Comparison of ENCODE assay signal across 9 cellular contexts in genomic region chr20:41956316-41957050, GRCh38.
DNase-seq lines count a peak whose midpoint lies in the region; ATAC-seq and TF ChIP-seq lines count a peak whose summit lies in the region.
"Had no signal": no experiment of that assay in that cellular context is flagged by ENCODE, and none has a peak within 500 bp of the region (broad histone marks: within the 10 kb centered on the region; RNA-seq: fewer than 3 reads in every experiment).

No MANE protein-coding gene starts in this region.

- H3K9ac ChIP-seq in Loucy (ENCODE audit: low read depth, low read length, poor library complexity, severe bottlenecking), result no peak overlapping the region

- no peak overlapping the region for H3K4me3 ChIP-seq in GM12865 (ENCODE audit: low read depth, low read length)
- H3K4me3 ChIP-seq in Loucy (ENCODE audit: low read length, poor library complexity, severe bottlenecking), result no peak overlapping the region

- H3K36me3 Mint-ChIP-seq in WTC11, result no peaks in the 10 kb centered on the region
- H3K36me3 Mint-ChIP-seq in nephron progenitor cell (ENCODE audit: low read depth), result no peaks in the 10 kb centered on the region

- no peak overlapping the region for H3K4me3 Mint-ChIP-seq in WTC11
- no peak overlapping the region for H3K4me3 Mint-ChIP-seq in nephron progenitor cell
- H3K4me3 Mint-ChIP-seq: central memory CD8-positive, alpha-beta T cell had no signal

- H3K27ac Mint-ChIP-seq in WTC11, result no peak overlapping the region
- no peak overlapping the region for H3K27ac Mint-ChIP-seq in nephron progenitor cell

- H3F3A ChIP-seq in Loucy (ENCODE audit: low read depth), result no peaks in the 10 kb centered on the region

- no peaks in the 10 kb centered on the region for H3K4me1 ChIP-seq in Loucy (ENCODE audit: insufficient read depth, low read length, poor library complexity, severe bottlenecking)

- TF ChIP-seq CTCF in GM12865 (IDR thresholded peaks at IDR 0.05; ENCODE audit: insufficient read depth, low read depth, low read length, missing control alignments), result peak; percentile 54
- peak; percentile 79 for TF ChIP-seq CTCF in Loucy (conservative IDR thresholded peaks at IDR 0.05; ENCODE audit: low read length)
- peak; percentile 53; the same call in 1 of the 2 replicates for TF ChIP-seq CTCF in WTC11 (IDR thresholded peaks at IDR 0.05)
- TF ChIP-seq CTCF in nephron progenitor cell (IDR thresholded peaks at IDR 0.05), result peak; percentile 53

- no peak overlapping the region for H2AFZ ChIP-seq in Loucy (ENCODE audit: low read length)

- POLR2A ChIA-PET in WTC11 (lab: Charles Lee), result no interaction called here

- no peaks in the 10 kb centered on the region for H3K9me2 ChIP-seq in Loucy (replicated peaks; ENCODE audit: low read depth, low read length)

- H3K79me2 ChIP-seq in Loucy (ENCODE audit: insufficient read depth, low read length), result no peaks in the 10 kb centered on the region

- H3K4me1 Mint-ChIP-seq in WTC11, result no peaks in the 10 kb centered on the region; the same call in 1 of the 2 replicates
- H3K4me1 Mint-ChIP-seq in nephron progenitor cell, result no peaks in the 10 kb centered on the region
- H3K4me1 Mint-ChIP-seq: central memory CD8-positive, alpha-beta T cell had no signal

- H3K27me3 Mint-ChIP-seq in WTC11 (ENCODE audit: low read depth) (no peaks in the 10 kb centered on the region; the same call in 1 of the 2 replicates), nephron progenitor cell (ENCODE audit: low read depth, poor library complexity) (peaks cover 11% of the 10 kb centered on the region)
- H3K27me3 Mint-ChIP-seq: central memory CD8-positive, alpha-beta T cell had no signal

- H3K9me3 ChIP-seq in Loucy (ENCODE audit: insufficient read depth, low read depth, low read length), result no peaks in the 10 kb centered on the region

- H3K4me2 ChIP-seq in Loucy (ENCODE audit: low read depth, low read length, poor library complexity, severe bottlenecking), result no peak overlapping the region

- no peaks in the 10 kb centered on the region for H3K27me3 ChIP-seq in Loucy (ENCODE audit: insufficient read depth, low read length, poor library complexity, severe bottlenecking)

- H4K20me1 ChIP-seq in Loucy (ENCODE audit: insufficient read depth, low read length, poor library complexity, severe bottlenecking), result no peaks in the 10 kb centered on the region

- DNase-seq in GM12865 (ENCODE audit: low read depth) (peak; percentile 17), WTC11 (ENCODE audit: low spot score) (peak; percentile 29), nephron progenitor cell (peak; percentile 19), epidermal melanocyte (ENCODE audit: insufficient read length, low spot score) (no peak)
- DNase-seq: stimulated activated naive CD4-positive, alpha-beta T cell treated with Interleukin-2 at 50 U/mL for 16 hours had no signal

- H3K9me3 Mint-ChIP-seq in WTC11 (no peaks in the 10 kb centered on the region), nephron progenitor cell (no peaks in the 10 kb centered on the region)

- ATAC-seq in WTC11 (peak; percentile 88), GM21529 (IDR thresholded peaks at IDR 0.05; ENCODE audit: unreplicated experiment) (no peak), HG03039 (IDR thresholded peaks at IDR 0.05; ENCODE audit: unreplicated experiment) (no peak)

- CTCF ChIA-PET in WTC11 (lab: Charles Lee), result interaction anchor here (1.2 to 2.7 kb wide), 7 partner anchors 62 to 219 kb away, joined by 3 to 12 read pairs (median 5); no protein-coding TSS in a partner anchor

- H3K36me3 ChIP-seq in Loucy (ENCODE audit: insufficient read depth, low read length), result no peaks in the 10 kb centered on the region

TF ChIP-seq in WTC11, 78 proteins besides CTCF, POLR2A, EP300 and RAD21:
- TF ChIP-seq OVOL2 (CRISPR knock-in tag; IDR thresholded peaks at IDR 0.05; ENCODE audit: borderline replicate concordance) (no peak), GTF2I (CRISPR knock-in tag; conservative IDR thresholded peaks at IDR 0.05) (peak; percentile 35; the same call in 1 of the 2 replicates), AFF4 (CRISPR knock-in tag; IDR thresholded peaks at IDR 0.05; ENCODE audit: borderline replicate concordance) (no peak), USF1 (CRISPR knock-in tag; IDR thresholded peaks at IDR 0.05) (no peak), ZNF121 (CRISPR knock-in tag; IDR thresholded peaks at IDR 0.05) (no peak), ATF6 (CRISPR knock-in tag; IDR thresholded peaks at IDR 0.05) (no peak), AR (CRISPR knock-in tag; IDR thresholded peaks at IDR 0.05) (no peak)
